Comparison of ENCODE assay signal across 27 cellular contexts in genomic region chr22:43976861-43977795, GRCh38.
"Had no signal": no experiment of that assay in that cellular context is flagged by ENCODE, and none has a peak within 500 bp of the region (broad histone marks: within the 10 kb centered on the region; RNA-seq: fewer than 3 reads in every experiment).

No MANE protein-coding gene starts in this region.

- H2AFZ ChIP-seq: parathyroid adenoma had no signal

- H3K4me3 ChIP-seq: body of pancreas, esophagus muscularis mucosa, heart left ventricle, lower lobe of right lung, mucosa of descending colon, psoas muscle, tibial nerve had no signal

- ATAC-seq: activated CD8-positive, alpha-beta T cell treated with anti-CD3 and anti-CD28 coated beads for 36 hours; activated T-cell treated with anti-CD3 and anti-CD28 coated beads, Interleukin-2, amount 50 U/mL, for 4 hours; activated T-helper 17 cell treated with anti-CD3 and anti-CD28 coated beads, Interleukin-2, amount 50 U/mL, for 72 hours; body of pancreas; foreskin keratinocyte; heart left ventricle; left lobe of liver; lower lobe of right lung; mucosa of descending colon; psoas muscle; SK-N-SH treated with all-trans-retinoic acid at 6 μM for 48 hours had no signal

- DNase-seq: activated B cell treated with CpG ODN at 0.5 μM for 24 hours; activated CD4-positive, alpha-beta T cell treated with anti-CD3 and anti-CD28 coated beads, Interleukin-2, amount 50 U/mL, for 1 hour; activated CD8-positive, alpha-beta T cell treated with anti-CD3 and anti-CD28 coated beads for 36 hours; activated naive CD4-positive, alpha-beta T cell; activated T-cell treated with anti-CD3 and anti-CD28 coated beads, Interleukin-2, amount 50 U/mL, for 4 hours; anterior cingulate cortex; body of pancreas; cerebellar nuclear complex; cortex of kidney; foreskin keratinocyte; hypothalamus; kidney glomerular epithelial cell; lower lobe of right lung; mesendoderm; mucosa of descending colon; nucleus accumbens; psoas muscle; stimulated activated CD4-positive, alpha-beta T cell treated with anti-CD3 and anti-CD28 coated beads, Interleukin-2, amount 100 ng/mL, for 48 hours; stimulated activated naive CD4-positive, alpha-beta T cell treated with Interleukin-2 at 50 U/mL for 16 hours; T-helper 2 cell had no signal

- H3K79me2 ChIP-seq: parathyroid adenoma had no signal

- H3K4me1 ChIP-seq: esophagus muscularis mucosa, foreskin keratinocyte, heart left ventricle, lower lobe of right lung, parathyroid adenoma, psoas muscle, tibial nerve had no signal

- H3K27me3 ChIP-seq: body of pancreas, esophagus muscularis mucosa, foreskin keratinocyte, heart left ventricle, tibial nerve had no signal

- H3K9me3 ChIP-seq: body of pancreas, esophagus muscularis mucosa, heart left ventricle, lower lobe of right lung, mucosa of descending colon, psoas muscle, tibial nerve had no signal

- H3K9ac ChIP-seq: parathyroid adenoma had no signal

- H3K27ac ChIP-seq: body of pancreas, esophagus muscularis mucosa, foreskin keratinocyte, heart left ventricle, lower lobe of right lung, parathyroid adenoma, psoas muscle, tibial nerve had no signal
